In genomic region chrX:10983526-10983925, GRCh38 we compare ENCODE assay signal across 21 cellular contexts.
DNase-seq lines count a peak whose midpoint lies in the region; ATAC-seq and TF ChIP-seq lines count a peak whose summit lies in the region.
"Had no signal": no experiment of that assay in that cellular context is flagged by ENCODE, and none has a peak within 500 bp of the region (broad histone marks: within the 10 kb centered on the region; RNA-seq: fewer than 3 reads in every experiment).

No MANE protein-coding gene starts in this region.

- no peak overlapping the region for H3K27ac Mint-ChIP-seq in activated CD8-positive, alpha-beta memory T cell treated with anti-CD3 and anti-CD28 coated beads, Interleukin-2, amount 10 ng/mL, durations not matched to agents 7 days and 5 days
- H3K27ac Mint-ChIP-seq: CD4-positive, alpha-beta memory T cell had no signal

- no peak overlapping the region for H3K4me3 Mint-ChIP-seq in activated CD8-positive, alpha-beta memory T cell treated with anti-CD3 and anti-CD28 coated beads, Interleukin-2, amount 10 ng/mL, durations not matched to agents 7 days and 5 days
- H3K4me3 Mint-ChIP-seq: CD4-positive, alpha-beta memory T cell had no signal

- no peak overlapping the region for H3K4me3 ChIP-seq in brain microvascular endothelial cell (ENCODE audit: low read depth, low read length)
- H3K4me3 ChIP-seq: GM12878, GM23248, HAP-1, K562 had no signal

- H3K27me3 Mint-ChIP-seq in activated CD8-positive, alpha-beta memory T cell treated with anti-CD3 and anti-CD28 coated beads, Interleukin-2, amount 10 ng/mL, durations not matched to agents 7 days and 5 days = no peaks in the 10 kb centered on the region
- H3K27me3 Mint-ChIP-seq: CD4-positive, alpha-beta memory T cell had no signal

- no peaks in the 10 kb centered on the region for H3K9me3 Mint-ChIP-seq in activated CD8-positive, alpha-beta memory T cell treated with anti-CD3 and anti-CD28 coated beads, Interleukin-2, amount 10 ng/mL, durations not matched to agents 7 days and 5 days (ENCODE audit: low read depth)

- no peaks in the 10 kb centered on the region for H3K4me1 Mint-ChIP-seq in activated CD8-positive, alpha-beta memory T cell treated with anti-CD3 and anti-CD28 coated beads, Interleukin-2, amount 10 ng/mL, durations not matched to agents 7 days and 5 days
- H3K4me1 Mint-ChIP-seq: CD4-positive, alpha-beta memory T cell had no signal

- no peaks in the 10 kb centered on the region for H3K36me3 ChIP-seq in brain microvascular endothelial cell (replicated peaks)
- H3K36me3 ChIP-seq: HAP-1 had no signal

- DNase-seq in COLO829 (ENCODE audit: low spot score) = peak; percentile 64
- DNase-seq in SK-MEL-5 (ENCODE audit: low read depth, low spot score) = peak; percentile 80
- DNase-seq in inferior parietal cortex (ENCODE audit: extremely low spot score) = peak; percentile 6
- peak; percentile 84 for DNase-seq in pons (ENCODE audit: low spot score)
- DNase-seq in brain microvascular endothelial cell = no peak
- no peak for DNase-seq in CD1c-positive myeloid dendritic cell (ENCODE audit: extremely low spot score)
- no peak for DNase-seq in activated CD8-positive, alpha-beta memory T cell treated with anti-CD3 and anti-CD28 coated beads, Interleukin-2, amount 10 ng/mL, durations not matched to agents 7 days and 5 days
- DNase-seq: ACHN; CD4-positive, alpha-beta memory T cell; DMS 273 treated with DMSO at 0.1 percent for 48 hours; DMS53; DND-41; EL; GM23248; IMR-90 had no signal

- in situ Hi-C loops in SK-MEL-5 (cut with HindIII; ENCODE audit: low pct_unique_long_range_greater_than_20kb, low sequenced_read_pairs) = no loop called here
- in situ Hi-C loops in brain microvascular endothelial cell (cut with HindIII; ENCODE audit: low pct_ligation_motif_present, low sequenced_read_pairs) = no loop called here

- no peak for ATAC-seq in GM21529 (IDR thresholded peaks at IDR 0.05; ENCODE audit: unreplicated experiment)
- no peak for ATAC-seq in activated CD8-positive, alpha-beta memory T cell treated with anti-CD3 and anti-CD28 coated beads, Interleukin-2, amount 10 ng/mL, durations not matched to agents 7 days and 5 days
- ATAC-seq: GM12878, K562 had no signal

- H3K27ac ChIP-seq in brain microvascular endothelial cell = no peak overlapping the region
- H3K27ac ChIP-seq: C4-2B, GM23248, HL-60 had no signal

- no peaks in the 10 kb centered on the region for H3K27me3 ChIP-seq in brain microvascular endothelial cell (replicated peaks)

- TF ChIP-seq CTCF in brain microvascular endothelial cell (IDR thresholded peaks at IDR 0.05; ENCODE audit: low read depth, low read length, missing control alignments) = no peak

- CTCF ChIA-PET in activated CD8-positive, alpha-beta memory T cell treated with anti-CD3 and anti-CD28 coated beads, Interleukin-2, amount 10 ng/mL, durations not matched to agents 7 days and 5 days (lab: Charles Lee) = no interaction called here

- no peaks in the 10 kb centered on the region for H3K36me3 Mint-ChIP-seq in activated CD8-positive, alpha-beta memory T cell treated with anti-CD3 and anti-CD28 coated beads, Interleukin-2, amount 10 ng/mL, durations not matched to agents 7 days and 5 days
- H3K36me3 Mint-ChIP-seq: CD4-positive, alpha-beta memory T cell had no signal

Comparison
In these comparisons a context has a peak if more than half of its experiments do, and no peak if none do; other contexts are left out.
1. DNase-seq: peak in COLO829 (single experiment), SK-MEL-5 (single experiment), inferior parietal cortex (single experiment) and pons (single experiment); none in brain microvascular endothelial cell (single experiment), CD1c-positive myeloid dendritic cell (single experiment) and activated CD8-positive, alpha-beta memory T cell treated with anti-CD3 and anti-CD28 coated beads, Interleukin-2, amount 10 ng/mL, durations not matched to agents 7 days and 5 days (single experiment).